Comparison of ENCODE assay signal across 18 cellular contexts in genomic region chr2:130310881-130311280, GRCh38.
"Had no signal": no experiment of that assay in that cellular context is flagged by ENCODE, and none has a peak within 500 bp of the region (broad histone marks: within the 10 kb centered on the region; RNA-seq: fewer than 3 reads in every experiment).

No MANE protein-coding gene starts in this region.

- H3K4me3 Mint-ChIP-seq: endodermal cell; memory B cell; natural killer cell treated with Interleukin-12 subunit alpha and Interleukin-12 subunit beta and Interleukin-15 and Interleukin-18, amount 100 ng/mL, for 72 hours; neural progenitor cell had no signal

- H3K27ac Mint-ChIP-seq: endodermal cell; memory B cell; natural killer cell treated with Interleukin-12 subunit alpha and Interleukin-12 subunit beta and Interleukin-15 and Interleukin-18, amount 100 ng/mL, for 72 hours; neural progenitor cell had no signal

- ATAC-seq: left cardiac atrium; lower lobe of right lung; natural killer cell treated with Interleukin-12 subunit alpha and Interleukin-12 subunit beta and Interleukin-15 and Interleukin-18, amount 100 ng/mL, for 72 hours; right cardiac atrium had no signal

- DNase-seq: effector CD4-positive, alpha-beta T cell; endodermal cell; foreskin melanocyte; head of caudate nucleus; kidney; left cardiac atrium; left ventricle myocardium inferior; lower lobe of right lung; midbrain; nucleus accumbens; ovary; right cardiac atrium; stimulated activated CD4-positive, alpha-beta T cell treated with anti-CD3 and anti-CD28 coated beads, Interleukin-2, amount 100 ng/mL, for 48 hours; stimulated activated naive CD4-positive, alpha-beta T cell treated with Interleukin-2 at 50 U/mL for 16 hours; trophoblast cell had no signal

- H3K36me3 Mint-ChIP-seq: memory B cell; natural killer cell treated with Interleukin-12 subunit alpha and Interleukin-12 subunit beta and Interleukin-15 and Interleukin-18, amount 100 ng/mL, for 72 hours; neural progenitor cell had no signal

- H3K9me3 Mint-ChIP-seq: endodermal cell; memory B cell; natural killer cell treated with Interleukin-12 subunit alpha and Interleukin-12 subunit beta and Interleukin-15 and Interleukin-18, amount 100 ng/mL, for 72 hours; neural progenitor cell had no signal

- H3K4me1 Mint-ChIP-seq: endodermal cell, memory B cell, neural progenitor cell had no signal
